22 cellular contexts compared by ENCODE assay signal in the genomic region with DNA sequence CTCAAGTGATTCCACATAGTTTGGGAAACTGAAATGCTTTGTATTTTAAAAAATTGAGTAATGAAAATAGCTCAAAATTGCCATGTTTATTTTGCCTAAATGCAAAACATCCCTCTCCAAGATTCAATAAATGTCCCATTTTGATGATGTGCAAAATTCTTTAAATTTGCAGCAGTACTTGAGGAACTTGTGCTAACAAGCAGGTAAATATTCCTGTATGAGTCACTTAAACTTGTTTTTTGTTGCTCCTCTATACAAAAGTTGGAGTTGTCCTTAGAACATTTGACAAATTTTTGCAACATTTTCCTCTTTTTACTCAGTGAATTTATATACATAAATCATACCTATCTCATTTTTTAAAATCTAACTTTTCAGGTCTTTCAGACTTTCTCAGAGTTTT.
"Had no signal": no experiment of that assay in that cellular context is flagged by ENCODE, and none has a peak within 500 bp of the region (broad histone marks: within the 10 kb centered on the region; RNA-seq: fewer than 3 reads in every experiment).

No MANE protein-coding gene starts in this region.

- H3K4me3 ChIP-seq: SJCRH30 had no signal

- H3K27ac ChIP-seq: SJCRH30 had no signal

- FAIRE-seq: HepG2, RCC 7860 had no signal

- DNase-seq: IMR-90, Kasumi-1, KG1, MV-4-11, NCI-H1048, NCI-H1105, NCI-H146, NCI-H1694 treated with DMSO at 0.1 percent for 48 hours, NCI-H1930, NCI-H2081, NCI-H2107, NCI-H2227 treated with DMSO at 0.1 percent for 48 hours, NCI-H446, NCI-H510A, NCI-H524 treated with DMSO at 0.1 percent for 48 hours, NCI-H69, NCI-H774, RPMI8226, SHP77 treated with DMSO at 0.1 percent for 48 hours, SJCRH30 had no signal

- H3K9me3 ChIP-seq: SJCRH30 had no signal

- H3K27me3 ChIP-seq: SJCRH30 had no signal

- H3K4me1 ChIP-seq: SJCRH30 had no signal

- H3K36me3 ChIP-seq: SJCRH30 had no signal
